11 cellular contexts compared by ENCODE assay signal in genomic region chr22:17920145-17920605, GRCh38.
A peak's percentile ranks its signal among the peaks of the same experiment; 100 is the strongest.
DNase-seq lines count a peak whose midpoint lies in the region; ATAC-seq and TF ChIP-seq lines count a peak whose summit lies in the region.
"Had no signal": no experiment of that assay in that cellular context is flagged by ENCODE, and none has a peak within 500 bp of the region (broad histone marks: within the 10 kb centered on the region; RNA-seq: fewer than 3 reads in every experiment).

No MANE protein-coding gene starts in this region.

- DNase-seq in NCI-H1417 (lab: John Stamatoyannopoulos, UW) (peak; percentile 17 to 60 (median 26)), NCI-H1417 treated with DMSO at 0.1 percent for 48 hours (lab: John Stamatoyannopoulos, UW) (no peak), caudate nucleus (lab: John Stamatoyannopoulos, UW) (no peak), left kidney (ENCODE audit: low read depth, low spot score) (peak; percentile 77), transverse colon (peak; percentile 79), dedifferentiated amniotic fluid mesenchymal stem cell (ENCODE audit: extremely low spot score) (no peak)
- DNase-seq in activated T-cell treated with anti-CD3 and anti-CD28 coated beads, Interleukin-2, amount 50 U/mL, for 48 hours = no peak
- DNase-seq: SIG-M5 had no signal

- in situ Hi-C loops in transverse colon (cut with MboI; ENCODE audit: low pct_ligation_motif_present in 1 of 4, low pct_unique_long_range_greater_than_20kb in 1 of 4, low sequenced_read_pairs in 3 of 4) = no loop called here

- intact Hi-C loops in transverse colon (cut with DNase I; ENCODE audit: low total_unique reads) = no loop called here

- no peaks in the 10 kb centered on the region for H3K36me3 ChIP-seq in transverse colon
- H3K36me3 ChIP-seq: HAP-1 had no signal

- WGBS in transverse colon (ENCODE audit: low coverage in 1 of 2), 2 donors = 27 to 37% methylated on average over 8 to 15 of the region's 15 CpGs

- peak overlapping the region in 1 of 4 donors; percentile 18 for H3K4me3 ChIP-seq in transverse colon
- H3K4me3 ChIP-seq: A549, HAP-1 had no signal

- ATAC-seq in GM19324 (IDR thresholded peaks at IDR 0.05; ENCODE audit: low FRiP score, unreplicated experiment) = no peak
- ATAC-seq: A549 had no signal

- TF ChIP-seq CTCF in transverse colon (IDR thresholded peaks at IDR 0.05) = no peak

- H3K27ac ChIP-seq in caudate nucleus (ENCODE audit: low read depth, low read length) (peak overlapping the region; percentile 40), transverse colon (peak overlapping the region; percentile 64 to 74 (median 70))

- TF ChIP-seq POLR2A in transverse colon (IDR thresholded peaks at IDR 0.05) = peak; percentile 42

- H3K27me3 ChIP-seq in transverse colon = no peaks in the 10 kb centered on the region

- TF ChIP-seq EP300 in transverse colon (IDR thresholded peaks at IDR 0.05; ENCODE audit: low read depth) = no peak

- H3K9me3 ChIP-seq in transverse colon = no peaks in the 10 kb centered on the region
- H3K9me3 ChIP-seq: A549, HAP-1 had no signal

- H3K4me1 ChIP-seq in transverse colon = peaks cover 19 to 77% (median 63%) of the 10 kb centered on the region in 4 donors

Comparison
In these comparisons a context has a peak if more than half of its experiments do, and no peak if none do; other contexts are left out.
1. DNase-seq: peak in NCI-H1417 (3 of 3), left kidney (single experiment) and transverse colon (single experiment); none in NCI-H1417 treated with DMSO at 0.1 percent for 48 hours (single experiment), caudate nucleus (0 of 61), activated T-cell treated with anti-CD3 and anti-CD28 coated beads, Interleukin-2, amount 50 U/mL, for 48 hours (0 of 2) and dedifferentiated amniotic fluid mesenchymal stem cell (single experiment).